Comparison of ENCODE assay signal across 8 cellular contexts in the genomic region with DNA sequence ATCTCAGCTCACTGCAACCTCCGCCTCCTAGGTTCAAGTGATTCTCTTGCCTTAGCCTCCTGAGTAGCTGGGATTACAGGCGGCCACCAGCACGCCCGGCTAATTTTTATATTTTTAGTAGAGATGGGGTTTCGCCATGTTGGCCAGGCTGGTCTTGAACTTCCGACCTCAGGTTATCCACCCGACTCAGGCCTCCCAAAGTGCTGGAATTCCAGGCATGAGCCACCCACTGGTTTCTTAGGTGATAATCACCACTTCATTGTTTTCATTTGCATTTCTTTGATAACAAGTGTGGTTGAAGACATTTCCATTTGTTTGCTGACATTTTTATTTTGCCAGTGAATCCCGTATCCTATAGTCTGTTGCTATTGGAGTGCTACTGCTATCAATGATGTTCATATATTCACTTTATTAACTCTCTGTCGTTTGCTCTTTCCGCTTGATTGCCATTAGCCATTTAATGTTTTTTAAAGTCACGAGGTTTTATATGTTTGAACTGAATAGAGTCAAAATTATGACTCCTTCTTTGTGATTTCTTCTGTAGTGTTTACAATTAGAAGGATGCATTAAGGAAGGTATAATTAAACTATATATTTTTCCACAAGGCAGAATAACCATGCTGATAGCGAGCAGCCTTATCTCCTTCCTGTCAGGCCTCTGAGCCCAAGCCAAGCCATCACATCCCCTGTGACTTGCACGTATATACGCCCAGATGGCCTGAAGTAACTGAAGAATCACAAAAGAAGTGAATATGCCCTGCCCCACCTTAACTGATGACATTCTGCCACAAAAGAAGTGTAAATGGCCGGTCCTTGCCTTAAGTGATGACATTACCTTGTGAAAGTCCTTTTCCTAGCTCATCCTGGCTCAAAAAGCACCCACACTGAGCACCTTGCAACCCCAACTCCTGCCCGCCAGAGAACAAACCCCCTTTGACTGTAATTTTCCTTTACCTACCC.
DNase-seq lines count a peak whose midpoint lies in the region; ATAC-seq, FAIRE-seq and TF ChIP-seq lines count a peak whose summit lies in the region.
"Not testable (repeated sequence)": the region's sequence is repeated elsewhere in the genome, so short reads cannot be mapped to it uniquely, and the experiment has no call there.

No MANE protein-coding gene starts in this region.

- peak overlapping the region; percentile 72; the same call in 1 of the 2 replicates for H2AFZ ChIP-seq in K562 (ENCODE audit: low read depth, low read length)

- POLR2A ChIA-PET in K562 (lab: Yijun Ruan, JAX): interaction anchor here (0.9 kb wide), 1 partner anchor 16 kb away, joined by 4 read pairs; no protein-coding TSS in a partner anchor

- TF ChIP-seq EP300 in K562 (IDR thresholded peaks at IDR 0.05; ENCODE audit: low read length): peak; percentile 81

- peak; percentile 83 for FAIRE-seq in K562 (lab: Jason Lieb, UNC)

- not testable (repeated sequence) for H3K9me1 ChIP-seq in K562 (ENCODE audit: control insufficient read depth, insufficient read depth, low read length)

- DNase-seq in A172 (ENCODE audit: low spot score) (peak; percentile 25), UCSD-AML1 (lab: John Stamatoyannopoulos, UW; ENCODE audit: unreplicated experiment) (peak; percentile 16), K562 (ENCODE audit: extremely low read depth in 1 of 4, low spot score in 3 of 4) (peak; percentile 25 to 74 (median 42)), erythroblast (lab: John Stamatoyannopoulos, UW) (peak; percentile 76 to 88), iPS DF 4.7 (ENCODE audit: extremely low read depth, low spot score) (peak; percentile 87), iPS-NIHi11 (ENCODE audit: low spot score) (peak; percentile 26)
- DNase-seq in H7: not testable (repeated sequence)
- peak; percentile 12 for DNase-seq in Jurkat, Clone E6-1 (ENCODE audit: low read depth, low spot score)

- in situ Hi-C loops in K562 (cut with MboI): not testable (repeated sequence)

- not testable (repeated sequence) for H4K20me1 ChIP-seq in K562 (replicated peaks; ENCODE audit: control insufficient read depth, insufficient read depth, low read length)

- not testable (repeated sequence) for H3K9me3 ChIP-seq in K562 (replicated peaks; ENCODE audit: control insufficient read depth, insufficient read depth, low read depth, low read length)

- WGBS in K562 (ENCODE audit: insufficient coverage, low coverage, missing lambda C conversion rate): 2% methylated on average over 13 of the region's 16 CpGs

- CTCF ChIA-PET in K562 (lab: Yijun Ruan, JAX; ENCODE audit: low intra/inter-chr PET ratio): not testable (repeated sequence)

- TF ChIP-seq POLR2A in K562 (conservative IDR thresholded peaks at IDR 0.05) (peak; percentile 52; the same call in 1 of the 2 replicates), erythroblast (IDR thresholded peaks at IDR 0.05; ENCODE audit: low read length) (peak; percentile 45)

- not testable (repeated sequence) for H3K27me3 ChIP-seq in H7 (ENCODE audit: control insufficient read depth, insufficient read depth, low read length); K562 (ENCODE audit: control insufficient read depth in 2 of 2, insufficient read depth in 2 of 2, low read length in 2 of 2)

- H3K4me1 ChIP-seq in K562 (replicated peaks in 1 of 2; ENCODE audit: control insufficient read depth in 2 of 2, insufficient read depth in 2 of 2, low read length in 2 of 2): not testable (repeated sequence)

- not testable (repeated sequence) for TF ChIP-seq RAD21 in K562 (CRISPR knock-in tag; conservative IDR thresholded peaks at IDR 0.05 in 1 of 2, IDR thresholded peaks at IDR 0.05 in 1 of 2)

- peak overlapping the region in 1 of 2 experiments; percentile 63; a peak in 2 of 4 replicates for H3K9ac ChIP-seq in K562 (ENCODE audit: insufficient read depth in 1 of 2, low read depth in 2 of 2, low read length in 2 of 2)

- peak overlapping the region; percentile 90 for H3K27ac ChIP-seq in K562 (ENCODE audit: extremely low read depth, low read depth, low read length)

- H3K4me2 ChIP-seq in K562 (ENCODE audit: insufficient read depth, low read length): peak overlapping the region; percentile 69

- not testable (repeated sequence) for TF ChIP-seq CTCF in K562 (IDR thresholded peaks at IDR 0.05 in 2 of 3, conservative IDR thresholded peaks at IDR 0.05 in 1 of 3; ENCODE audit: insufficient read depth in 2 of 3, low read depth in 1 of 3, low read length in 3 of 3)

- not testable (repeated sequence) for H3K36me3 ChIP-seq in H7 (replicated peaks; ENCODE audit: control insufficient read depth, insufficient read depth, low read length); K562 (ENCODE audit: control insufficient read depth, insufficient read depth, low read length)

- intact Hi-C loops in K562 (cut with micrococcal nuclease): loop anchor here (5.0 kb wide), 1 partner anchor 107 kb away; no protein-coding TSS in a partner anchor

- H3K4me3 ChIP-seq in H7 (ENCODE audit: insufficient read depth, low read depth, low read length) (peak overlapping the region; percentile 45), K562 (0 out of 2 replicates have a peak overlapping the region, but pooled peaks have one; percentile 8)
- H3K4me3 ChIP-seq in Jurkat, Clone E6-1 (ENCODE audit: low read length): not testable (repeated sequence)

- ATAC-seq in K562: peak; percentile 93

- not testable (repeated sequence) for BruUV-seq in K562 (replicated peaks; lab: Mats Ljungman, UMichigan)

- not testable (repeated sequence) for H3K79me2 ChIP-seq in K562 (ENCODE audit: control insufficient read depth, insufficient read depth, low read length)

TF ChIP-seq in K562, 482 proteins besides CTCF, POLR2A, EP300 and RAD21 (continues in another document):
- 0 out of 2 replicates have a peak, but pooled peaks have one; percentile 29 for TF ChIP-seq FOSL1 (tag; conservative IDR thresholded peaks at IDR 0.05)
- TF ChIP-seq STAT5A (IDR thresholded peaks at IDR 0.05; ENCODE audit: borderline replicate concordance, low read length): peak; percentile 43; the same call in 1 of the 2 replicates
- peak; percentile 46; the same call in 1 of the 2 replicates for TF ChIP-seq NCOA1 (IDR thresholded peaks at IDR 0.05; ENCODE audit: low read depth)
- peak in 1 of 2 experiments; percentile 88; a peak in 2 of 4 replicates for TF ChIP-seq TEAD1 (CRISPR knock-in tag; IDR thresholded peaks at IDR 0.05)
- TF ChIP-seq NFIC (IDR thresholded peaks at IDR 0.05): peak; percentile 87
- peak; percentile 82 for TF ChIP-seq NCOR1 (IDR thresholded peaks at IDR 0.05)
- peak in 1 of 3 experiments; percentile 31 for TF ChIP-seq YY1 (IDR thresholded peaks at IDR 0.05; ENCODE audit: borderline replicate concordance in 1 of 3, control insufficient read depth in 1 of 3, extremely low read depth in 1 of 3, insufficient read depth in 3 of 3, insufficient read length in 1 of 3, insufficient replicate concordance in 2 of 3, low read depth in 1 of 3, low read length in 2 of 3)
- TF ChIP-seq CXXC5 (CRISPR knock-in tag; IDR thresholded peaks at IDR 0.05): peak; percentile 59
- TF ChIP-seq CTBP1 (IDR thresholded peaks at IDR 0.05; ENCODE audit: borderline replicate concordance): peak; percentile 92
- peak in 1 of 2 experiments; percentile 41; a peak in 1 of 4 replicates for TF ChIP-seq FOXK2 (conservative IDR thresholded peaks at IDR 0.05 in 1 of 2, IDR thresholded peaks at IDR 0.05 in 1 of 2; ENCODE audit: low read depth in 2 of 2)
- TF ChIP-seq EGR1 (conservative IDR thresholded peaks at IDR 0.05): peak; percentile 57
- TF ChIP-seq TEAD4 (IDR thresholded peaks at IDR 0.05; ENCODE audit: low read length): peak; percentile 68
- TF ChIP-seq TEAD4 (CRISPR knock-in tag; IDR thresholded peaks at IDR 0.05; ENCODE audit: borderline replicate concordance): not testable (repeated sequence)
- 0 out of 2 replicates have a peak, but pooled peaks have one; percentile 45 for TF ChIP-seq ZEB2 (IDR thresholded peaks at IDR 0.05)
